1 cellular context compared by ENCODE assay signal in genomic region chr9:131334568-131335105, GRCh38.
TF ChIP-seq lines count a peak whose summit lies in the region.

No MANE protein-coding gene starts in this region.

TF ChIP-seq in HEK293, 187 proteins besides CTCF, POLR2A, EP300 and RAD21 (continued from another document):
- no peak for TF ChIP-seq ZBTB11 (tag by site-specific recombination; conservative IDR thresholded peaks at IDR 0.05; ENCODE audit: low read depth)
- no peak for TF ChIP-seq ZBTB26 (tag by site-specific recombination; optimal IDR thresholded peaks at IDR 0.05)
- no peak for TF ChIP-seq REPIN1 (tag by site-specific recombination; IDR thresholded peaks at IDR 0.05; ENCODE audit: low read depth)
- TF ChIP-seq ZNF341 (tag by site-specific recombination; IDR thresholded peaks at IDR 0.05; ENCODE audit: low read depth), result no peak
- no peak for TF ChIP-seq ZNF513 (tag by site-specific recombination; IDR thresholded peaks at IDR 0.05)
- no peak for TF ChIP-seq ZSCAN5A (tag by site-specific recombination; IDR thresholded peaks at IDR 0.05)
- peak; percentile 77 for TF ChIP-seq ZNF362 (tag by site-specific recombination; IDR thresholded peaks at IDR 0.05)
- no peak for TF ChIP-seq ZNF521 (tag by site-specific recombination; IDR thresholded peaks at IDR 0.05)
- TF ChIP-seq YY1 (tag by site-specific recombination; IDR thresholded peaks at IDR 0.05), result no peak
- TF ChIP-seq ZNF626 (tag by site-specific recombination; IDR thresholded peaks at IDR 0.05), result no peak
- TF ChIP-seq MYNN (tag by site-specific recombination; IDR thresholded peaks at IDR 0.05; ENCODE audit: borderline replicate concordance), result no peak
- TF ChIP-seq ZNF791 (tag by site-specific recombination; IDR thresholded peaks at IDR 0.05), result no peak
- no peak for TF ChIP-seq ZNF639 (tag by site-specific recombination; IDR thresholded peaks at IDR 0.05)
- TF ChIP-seq ZNF670 (tag by site-specific recombination; IDR thresholded peaks at IDR 0.05; ENCODE audit: low read depth), result no peak
- TF ChIP-seq GLI2 (tag by site-specific recombination; IDR thresholded peaks at IDR 0.05; ENCODE audit: borderline replicate concordance, low read depth), result no peak
